ENCODE assay signal across 10 cellular contexts in genomic region chr11:96074551-96075309, GRCh38.
DNase-seq lines count a peak whose midpoint lies in the region; ATAC-seq and TF ChIP-seq lines count a peak whose summit lies in the region.
"Had no signal": no experiment of that assay in that cellular context is flagged by ENCODE, and none has a peak within 500 bp of the region (broad histone marks: within the 10 kb centered on the region; RNA-seq: fewer than 3 reads in every experiment).

No MANE protein-coding gene starts in this region.

- no peaks in the 10 kb centered on the region for H3K9me3 Mint-ChIP-seq in activated CD8-positive, alpha-beta memory T cell treated with anti-CD3 and anti-CD28 coated beads, Interleukin-2, amount 10 ng/mL, durations not matched to agents 7 days and 5 days (ENCODE audit: low read depth)
- H3K9me3 Mint-ChIP-seq in activated T-helper 1 cell treated with anti-CD3 and anti-CD28 coated beads, Interleukin-12 subunit alpha, Interleukin-12 subunit beta, Interleukin-2, Interleukin-4 antibody, amounts not matched to agents 30 ng/mL and 10 ng/mL and 1 ng/mL, durations not matched to agents 14 hours and 24 hours and 36 hours, result no peaks in the 10 kb centered on the region

- H2AFZ ChIP-seq in smooth muscle cell (ENCODE audit: low read depth) (no peak overlapping the region), OCI-LY7 (ENCODE audit: low read length) (no peak overlapping the region)

- ATAC-seq in activated CD8-positive, alpha-beta memory T cell treated with anti-CD3 and anti-CD28 coated beads, Interleukin-2, amount 10 ng/mL, durations not matched to agents 7 days and 5 days, result peak; percentile 20
- ATAC-seq in GM21786 (IDR thresholded peaks at IDR 0.05; ENCODE audit: unreplicated experiment) (peak; percentile 38), lower lobe of right lung (no peak)

- no TSS peak for BruUV-seq in OCI-LY7 (replicated peaks; lab: Mats Ljungman, UMichigan)

- H3K27ac Mint-ChIP-seq in activated CD8-positive, alpha-beta memory T cell treated with anti-CD3 and anti-CD28 coated beads, Interleukin-2, amount 10 ng/mL, durations not matched to agents 7 days and 5 days, result peak overlapping the region; percentile 74
- peak overlapping the region; percentile 7 for H3K27ac Mint-ChIP-seq in activated T-helper 1 cell treated with anti-CD3 and anti-CD28 coated beads, Interleukin-12 subunit alpha, Interleukin-12 subunit beta, Interleukin-2, Interleukin-4 antibody, amounts not matched to agents 30 ng/mL and 10 ng/mL and 1 ng/mL, durations not matched to agents 14 hours and 24 hours and 36 hours

- H3K36me3 ChIP-seq in smooth muscle cell (ENCODE audit: low read depth) (no peaks in the 10 kb centered on the region), OCI-LY7 (ENCODE audit: insufficient read depth, low read length) (no peaks in the 10 kb centered on the region), lower lobe of right lung (no peaks in the 10 kb centered on the region)

- H3K27ac ChIP-seq in smooth muscle cell (ENCODE audit: low read depth) (peak overlapping the region; percentile 65), OCI-LY7 (ENCODE audit: low read depth, low read length, poor library complexity, severe bottlenecking) (no peak overlapping the region), lower lobe of right lung (no peak overlapping the region)

- peaks cover 3% of the 10 kb centered on the region for H3K4me1 ChIP-seq in smooth muscle cell (ENCODE audit: low read depth)
- H3K4me1 ChIP-seq in OCI-LY7 (ENCODE audit: insufficient read depth, low read length, poor library complexity, severe bottlenecking), result no peaks in the 10 kb centered on the region
- H3K4me1 ChIP-seq in lower lobe of right lung, result peaks cover 14% of the 10 kb centered on the region

- H3K4me3 Mint-ChIP-seq in activated CD8-positive, alpha-beta memory T cell treated with anti-CD3 and anti-CD28 coated beads, Interleukin-2, amount 10 ng/mL, durations not matched to agents 7 days and 5 days, result peak overlapping the region; percentile 34
- peak overlapping the region; percentile 9 for H3K4me3 Mint-ChIP-seq in activated T-helper 1 cell treated with anti-CD3 and anti-CD28 coated beads, Interleukin-12 subunit alpha, Interleukin-12 subunit beta, Interleukin-2, Interleukin-4 antibody, amounts not matched to agents 30 ng/mL and 10 ng/mL and 1 ng/mL, durations not matched to agents 14 hours and 24 hours and 36 hours

- 73% methylated on average over 11 of the region's 11 CpGs for WGBS in smooth muscle cell (ENCODE audit: low lambda C conversion rate)

- TF ChIP-seq CTCF in smooth muscle cell (IDR thresholded peaks at IDR 0.05; ENCODE audit: borderline replicate concordance, insufficient read depth, poor library complexity, severe bottlenecking), result no peak
- no peak for TF ChIP-seq CTCF in OCI-LY7 (conservative IDR thresholded peaks at IDR 0.05; ENCODE audit: low read length)
- no peak for TF ChIP-seq CTCF in lower lobe of right lung (IDR thresholded peaks at IDR 0.05)

- no peak for DNase-seq in activated CD8-positive, alpha-beta memory T cell treated with anti-CD3 and anti-CD28 coated beads, Interleukin-2, amount 10 ng/mL, durations not matched to agents 7 days and 5 days
- DNase-seq in activated CD8-positive, alpha-beta memory T cell treated with anti-CD3 and anti-CD28 coated beads, Interleukin-2, amount 50 U/mL, for 4 hours, result no peak
- DNase-seq in activated T-helper 1 cell treated with anti-CD3 and anti-CD28 coated beads, Interleukin-12 subunit alpha, Interleukin-12 subunit beta, Interleukin-2, Interleukin-4 antibody, amounts not matched to agents 30 ng/mL and 10 ng/mL and 1 ng/mL, durations not matched to agents 14 hours and 24 hours and 36 hours (ENCODE audit: low spot score), result no peak
- no peak for DNase-seq in smooth muscle cell (lab: John Stamatoyannopoulos, UW; ENCODE audit: unreplicated experiment)
- DNase-seq in OCI-LY7 (ENCODE audit: low spot score), result no peak
- no peak for DNase-seq in lower lobe of right lung
- DNase-seq in NCI-H2029 (lab: John Stamatoyannopoulos, UW), result no peak
- DNase-seq: OCI-M1; stimulated activated naive CD4-positive, alpha-beta T cell had no signal

- POLR2A ChIA-PET in OCI-LY7 (lab: Charles Lee), result interaction anchor here (0.7 kb wide), 1 partner anchor 50 kb away, joined by 4 read pairs; no protein-coding TSS in a partner anchor

- H3K27me3 ChIP-seq in smooth muscle cell (ENCODE audit: low read depth) (no peaks in the 10 kb centered on the region), lower lobe of right lung (ENCODE audit: low read depth) (no peaks in the 10 kb centered on the region)

- H3K9ac ChIP-seq in smooth muscle cell (ENCODE audit: low read depth), result no peak overlapping the region

- H3K27me3 Mint-ChIP-seq in activated CD8-positive, alpha-beta memory T cell treated with anti-CD3 and anti-CD28 coated beads, Interleukin-2, amount 10 ng/mL, durations not matched to agents 7 days and 5 days, result no peaks in the 10 kb centered on the region
- no peaks in the 10 kb centered on the region for H3K27me3 Mint-ChIP-seq in activated T-helper 1 cell treated with anti-CD3 and anti-CD28 coated beads, Interleukin-12 subunit alpha, Interleukin-12 subunit beta, Interleukin-2, Interleukin-4 antibody, amounts not matched to agents 30 ng/mL and 10 ng/mL and 1 ng/mL, durations not matched to agents 14 hours and 24 hours and 36 hours (ENCODE audit: insufficient read depth)

- H3K4me2 ChIP-seq in smooth muscle cell, result no peak overlapping the region
- no peak overlapping the region for H3K4me2 ChIP-seq in OCI-LY7 (ENCODE audit: low read length)

- no peaks in the 10 kb centered on the region for H3K9me3 ChIP-seq in smooth muscle cell (replicated peaks; ENCODE audit: low read depth)
- no peaks in the 10 kb centered on the region for H3K9me3 ChIP-seq in OCI-LY7 (ENCODE audit: low read length)
- H3K9me3 ChIP-seq in lower lobe of right lung, result no peaks in the 10 kb centered on the region

- H3K4me3 ChIP-seq in smooth muscle cell, result no peak overlapping the region
- no peak overlapping the region for H3K4me3 ChIP-seq in OCI-LY7 (ENCODE audit: low read depth, low read length, poor library complexity, severe bottlenecking)
- no peak overlapping the region for H3K4me3 ChIP-seq in lower lobe of right lung

- peaks cover 11% of the 10 kb centered on the region for H3K36me3 Mint-ChIP-seq in activated CD8-positive, alpha-beta memory T cell treated with anti-CD3 and anti-CD28 coated beads, Interleukin-2, amount 10 ng/mL, durations not matched to agents 7 days and 5 days
- peaks cover 17% of the 10 kb centered on the region for H3K36me3 Mint-ChIP-seq in activated T-helper 1 cell treated with anti-CD3 and anti-CD28 coated beads, Interleukin-12 subunit alpha, Interleukin-12 subunit beta, Interleukin-2, Interleukin-4 antibody, amounts not matched to agents 30 ng/mL and 10 ng/mL and 1 ng/mL, durations not matched to agents 14 hours and 24 hours and 36 hours (ENCODE audit: low read depth)

- H4K20me1 ChIP-seq in smooth muscle cell (ENCODE audit: low read depth), result peaks cover 10% of the 10 kb centered on the region
- no peaks in the 10 kb centered on the region for H4K20me1 ChIP-seq in OCI-LY7 (ENCODE audit: insufficient read depth, low read length)

- CTCF ChIA-PET in activated CD8-positive, alpha-beta memory T cell treated with anti-CD3 and anti-CD28 coated beads, Interleukin-2, amount 10 ng/mL, durations not matched to agents 7 days and 5 days (lab: Charles Lee), result interaction anchor here (1.4 to 1.9 kb wide), 2 partner anchors 19 to 268 kb away, joined by 6 to 12 read pairs; partner anchors contain the start of gene MAML2
- CTCF ChIA-PET in OCI-LY7 (lab: Charles Lee; ENCODE audit: unreplicated experiment), result no interaction called here

- H3K79me2 ChIP-seq in smooth muscle cell (ENCODE audit: low read depth) (peaks cover 46% of the 10 kb centered on the region), OCI-LY7 (ENCODE audit: insufficient read depth, low read depth, low read length) (no peaks in the 10 kb centered on the region)

- peaks cover 36% of the 10 kb centered on the region for H3K4me1 Mint-ChIP-seq in activated CD8-positive, alpha-beta memory T cell treated with anti-CD3 and anti-CD28 coated beads, Interleukin-2, amount 10 ng/mL, durations not matched to agents 7 days and 5 days
- peaks cover 31% of the 10 kb centered on the region for H3K4me1 Mint-ChIP-seq in activated T-helper 1 cell treated with anti-CD3 and anti-CD28 coated beads, Interleukin-12 subunit alpha, Interleukin-12 subunit beta, Interleukin-2, Interleukin-4 antibody, amounts not matched to agents 30 ng/mL and 10 ng/mL and 1 ng/mL, durations not matched to agents 14 hours and 24 hours and 36 hours (ENCODE audit: low read depth)

- H3K9me2 ChIP-seq in OCI-LY7 (ENCODE audit: insufficient read depth, low read length), result no peaks in the 10 kb centered on the region

- intact Hi-C loops in activated T-helper 1 cell treated with anti-CD3 and anti-CD28 coated beads, Interleukin-12 subunit alpha, Interleukin-12 subunit beta, Interleukin-2, Interleukin-4 antibody, amounts not matched to agents 30 ng/mL and 10 ng/mL and 1 ng/mL, durations not matched to agents 14 hours and 24 hours and 36 hours (cut with micrococcal nuclease), result loop anchor here (1.0 to 5.0 kb wide), 6 partner anchors 12 to 163 kb away; no protein-coding TSS in a partner anchor
- intact Hi-C loops in OCI-LY7 (cut with micrococcal nuclease; ENCODE audit: unreplicated experiment) (no loop called here), lower lobe of right lung (cut with DNase I) (no loop called here)

- no peaks in the 10 kb centered on the region for H3F3A ChIP-seq in smooth muscle cell (ENCODE audit: low read depth)

Comparison
In these comparisons a context has a peak if more than half of its experiments do, and no peak if none do; other contexts are left out.
1. ATAC-seq: peak in activated CD8-positive, alpha-beta memory T cell treated with anti-CD3 and anti-CD28 coated beads, Interleukin-2, amount 10 ng/mL, durations not matched to agents 7 days and 5 days (single experiment) and GM21786 (single experiment); none in lower lobe of right lung (0 of 2).